In the genomic region with DNA sequence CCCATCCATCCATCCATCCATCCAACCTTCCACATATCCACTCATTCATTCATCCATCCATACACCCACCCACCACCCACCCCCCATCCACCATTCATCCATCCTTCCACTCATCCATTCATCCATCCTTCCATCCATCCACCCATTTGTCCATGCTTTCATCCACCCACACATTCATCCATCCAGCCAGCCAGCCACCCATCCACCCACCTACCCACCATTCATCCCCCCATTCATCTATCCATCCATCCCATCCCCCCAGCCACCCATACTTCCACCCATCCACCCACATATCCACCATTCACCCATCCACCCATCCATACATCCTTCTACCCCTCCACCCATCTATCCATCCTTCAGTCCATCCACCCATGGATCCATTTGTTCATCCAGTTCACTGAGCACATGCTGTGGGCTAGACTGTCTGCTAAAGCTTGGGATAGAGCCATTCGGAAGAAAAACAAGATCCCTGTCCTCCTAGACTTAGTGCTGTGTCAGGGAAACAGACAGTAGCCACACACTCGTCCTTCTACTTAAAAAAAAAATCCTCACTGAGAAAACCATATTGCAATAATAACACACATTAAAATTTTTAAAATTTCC, we compare ENCODE assay signal across 23 cellular contexts.
"Had no signal": no experiment of that assay in that cellular context is flagged by ENCODE, and none has a peak within 500 bp of the region (broad histone marks: within the 10 kb centered on the region; RNA-seq: fewer than 3 reads in every experiment).

No MANE protein-coding gene starts in this region.

- DNase-seq: colonic mucosa; cortex of kidney; dermis blood vessel endothelial cell; dorsolateral prefrontal cortex; effector CD4-positive, alpha-beta T cell; effector CD8-positive, alpha-beta T cell; effector memory CD4-positive, alpha-beta T cell; effector memory CD8-positive, alpha-beta T cell; endodermal cell; erythroblast; esophagus squamous epithelium; foreskin fibroblast; foreskin keratinocyte; foreskin melanocyte; gastrocnemius medialis; glutamatergic neuron; heart left ventricle; heart right ventricle had no signal

- H3K27ac ChIP-seq: colonic mucosa, coronary artery, dorsolateral prefrontal cortex, epithelial cell of prostate, esophagus squamous epithelium, foreskin keratinocyte, gastrocnemius medialis, gastroesophageal sphincter, heart left ventricle, heart right ventricle had no signal

- H3K27me3 ChIP-seq: colonic mucosa, foreskin keratinocyte, gastrocnemius medialis, gastroesophageal sphincter, heart left ventricle, heart right ventricle had no signal

- H3K36me3 ChIP-seq: colonic mucosa, esophagus squamous epithelium, gastrocnemius medialis, gastroesophageal sphincter, heart left ventricle, heart right ventricle had no signal

- H3K4me1 Mint-ChIP-seq: endodermal cell had no signal

- H3K4me3 ChIP-seq: colonic mucosa, coronary artery, dorsolateral prefrontal cortex, esophagus squamous epithelium, gastrocnemius medialis, gastroesophageal sphincter, heart left ventricle, heart right ventricle had no signal

- H3K27ac Mint-ChIP-seq: dendritic cell treated with granulocyte-macrophage colony-stimulating factor and Interleukin-4, amounts not matched to agents 40 ng/mL and 50 ng/mL, for 4 days; endodermal cell had no signal

- H3K4me1 ChIP-seq: colonic mucosa, esophagus squamous epithelium, foreskin keratinocyte, gastrocnemius medialis, gastroesophageal sphincter, heart left ventricle, heart right ventricle had no signal

- ATAC-seq: effector memory CD8-positive, alpha-beta T cell; esophagus mucosa; foreskin keratinocyte; gastrocnemius medialis; gastroesophageal sphincter; heart left ventricle; heart right ventricle had no signal

- H3K9me3 ChIP-seq: colonic mucosa, esophagus squamous epithelium, gastrocnemius medialis, gastroesophageal sphincter had no signal

- H3K9me3 Mint-ChIP-seq: dendritic cell treated with granulocyte-macrophage colony-stimulating factor and Interleukin-4, amounts not matched to agents 40 ng/mL and 50 ng/mL, for 4 days; effector memory CD8-positive, alpha-beta T cell had no signal

- H3K4me3 Mint-ChIP-seq: dendritic cell treated with granulocyte-macrophage colony-stimulating factor and Interleukin-4, amounts not matched to agents 40 ng/mL and 50 ng/mL, for 4 days; effector memory CD8-positive, alpha-beta T cell; endodermal cell had no signal
